ENCODE assay signal across 9 cellular contexts in genomic region chr2:157470321-157470720, GRCh38. TPM values are rescaled to one million over a fixed set of nuclear protein-coding genes. Genes with fewer than 3 reads are reported as not detected.
DNase-seq lines count a peak whose midpoint lies in the region; ATAC-seq and TF ChIP-seq lines count a peak whose summit lies in the region.
"Had no signal": no experiment of that assay in that cellular context is flagged by ENCODE, and none has a peak within 500 bp of the region (broad histone marks: within the 10 kb centered on the region; RNA-seq: fewer than 3 reads in every experiment).

No MANE protein-coding gene starts in this region.

- peak overlapping the region; percentile 44 for H3K4me3 ChIP-seq in GM08714 (ENCODE audit: low read length)

- H3K27ac Mint-ChIP-seq in activated naive CD8-positive, alpha-beta T cell treated with anti-CD3 and anti-CD28 coated beads, Interleukin-2, amount 50 U/mL, for 24 hours, result peak overlapping the region; percentile 98

- H3K36me3 Mint-ChIP-seq in activated naive CD8-positive, alpha-beta T cell treated with anti-CD3 and anti-CD28 coated beads, Interleukin-2, amount 50 U/mL, for 24 hours (ENCODE audit: low read depth), result peaks cover 7% of the 10 kb centered on the region

- DNase-seq in GM20000 (ENCODE audit: low spot score) (peak; percentile 42), SW480 (ENCODE audit: low spot score) (no peak), NCI-H774 (lab: John Stamatoyannopoulos, UW) (no peak), H4 (ENCODE audit: low spot score) (no peak), activated gamma-delta T cell (lab: John Stamatoyannopoulos, UW) (no peak)
- no peak for DNase-seq in activated naive CD8-positive, alpha-beta T cell treated with anti-CD3 and anti-CD28 coated beads, Interleukin-2, amount 50 U/mL, for 24 hours
- DNase-seq: SW 1271 had no signal

- peak overlapping the region; percentile 77 for H3K4me3 Mint-ChIP-seq in activated naive CD8-positive, alpha-beta T cell treated with anti-CD3 and anti-CD28 coated beads, Interleukin-2, amount 50 U/mL, for 24 hours

- H3K4me1 Mint-ChIP-seq in activated naive CD8-positive, alpha-beta T cell treated with anti-CD3 and anti-CD28 coated beads, Interleukin-2, amount 50 U/mL, for 24 hours, result peaks cover 98% of the 10 kb centered on the region

- H3K27me3 Mint-ChIP-seq in activated naive CD8-positive, alpha-beta T cell treated with anti-CD3 and anti-CD28 coated beads, Interleukin-2, amount 50 U/mL, for 24 hours, result no peaks in the 10 kb centered on the region

- no peak for TF ChIP-seq CTCF in GM20000 (IDR thresholded peaks at IDR 0.05; ENCODE audit: extremely low read depth, missing control alignments)

- peaks cover 5% of the 10 kb centered on the region for H3K9me3 Mint-ChIP-seq in activated naive CD8-positive, alpha-beta T cell treated with anti-CD3 and anti-CD28 coated beads, Interleukin-2, amount 50 U/mL, for 24 hours

- peak; percentile 44 for ATAC-seq in HG03439 (IDR thresholded peaks at IDR 0.05; ENCODE audit: unreplicated experiment)
- no peak for ATAC-seq in activated naive CD8-positive, alpha-beta T cell treated with anti-CD3 and anti-CD28 coated beads, Interleukin-2, amount 50 U/mL, for 24 hours

RNA-seq across cellular contexts. Expression of gene CYTIP, which starts 26.4 kb away (rescaled TPM):
- 0.06 TPM in 1 of 2 replicates, not detected in the other for total RNA-seq in H4 (2014; rRNA removed; shearing (Covaris generic))
